ENCODE assay signal across 7 cellular contexts in the genomic region with DNA sequence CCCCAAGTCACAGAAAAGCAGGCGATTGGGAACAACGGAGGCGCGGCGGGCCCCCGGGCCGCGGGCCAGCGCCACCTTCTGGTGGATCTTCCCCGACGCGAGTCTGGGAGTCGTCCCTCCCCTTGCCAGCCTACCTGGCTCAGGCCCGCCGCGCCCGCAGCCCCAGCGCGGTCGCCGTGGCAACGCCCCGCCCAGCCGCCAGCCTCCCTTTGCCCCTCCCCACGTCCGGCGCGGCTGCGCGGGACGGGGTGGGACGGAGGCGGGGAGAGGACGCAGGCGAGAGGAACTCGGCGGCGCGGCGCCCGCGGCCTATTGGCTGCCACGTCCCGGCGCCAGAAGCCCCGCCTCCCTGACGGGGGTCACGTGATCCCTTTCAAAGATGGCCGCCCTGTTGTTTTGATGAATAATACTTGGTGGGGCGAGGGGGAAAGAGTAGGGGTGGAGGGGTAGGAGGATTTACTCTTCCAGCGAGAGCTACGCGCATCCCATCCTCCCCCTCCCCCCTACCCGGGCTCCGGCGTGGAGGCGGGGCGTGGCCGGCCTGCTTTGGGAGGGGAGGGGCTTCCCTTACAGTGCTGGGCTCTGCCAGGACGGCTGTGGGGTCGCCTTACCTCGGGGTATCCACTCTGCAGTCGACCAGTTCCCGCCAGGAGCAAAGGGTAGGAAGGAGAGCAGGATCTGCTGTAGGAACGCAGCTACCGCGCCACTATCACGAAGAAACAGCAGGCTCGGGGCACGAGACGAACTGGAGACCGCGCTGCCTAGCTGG. TPM values are rescaled to one million over a fixed set of nuclear protein-coding genes. Genes with fewer than 3 reads are reported as not detected.
A peak's percentile ranks its signal among the peaks of the same experiment; 100 is the strongest.
DNase-seq lines count a peak whose midpoint lies in the region; ATAC-seq and TF ChIP-seq lines count a peak whose summit lies in the region.

Gene UBE4B, plus strand, starts transcription at position 369 of the 769 bp plus-strand sequence. CDS start 713 bp downstream, outside the sequence.

- no peaks in the 10 kb centered on the region for H4K20me1 ChIP-seq in hepatocyte (ENCODE audit: insufficient read depth, poor library complexity, severe bottlenecking)

- TF ChIP-seq CTCF in astrocyte of the cerebellum (IDR thresholded peaks at IDR 0.05; ENCODE audit: low read depth, low read length, missing control alignments) (peak; percentile 75), hepatocyte (IDR thresholded peaks at IDR 0.05; ENCODE audit: poor library complexity) (peak; percentile 91)

- peak within 1 kb of the TSS; percentile 85 for H2AFZ ChIP-seq in hepatocyte

- H3K27ac ChIP-seq in hepatocyte: peak within 1 kb of the TSS; percentile 87

- H3K36me3 ChIP-seq in hepatocyte (replicated peaks; ENCODE audit: insufficient read depth, low read depth): no peaks in the 10 kb centered on the region

- H3K79me2 ChIP-seq in hepatocyte: peaks cover 41% of the 10 kb centered on the region

- peak within 1 kb of the TSS; percentile 89 for H3K4me2 ChIP-seq in hepatocyte

- in situ Hi-C loops in astrocyte of the cerebellum (cut with HindIII; ENCODE audit: low sequenced_read_pairs): no loop called here

- under 1% methylated on average over 36 of the region's 73 CpGs for WGBS in hepatocyte (ENCODE audit: low lambda C conversion rate, missing lambda C conversion rate)

- peak; percentile 93 for DNase-seq in NCI-H2029 treated with DMSO at 0.1 percent for 48 hours (lab: John Stamatoyannopoulos, UW)
- DNase-seq in T-helper 9 cell: peak; percentile 96
- DNase-seq in astrocyte of the cerebellum (ENCODE audit: low read depth): peak; percentile 94
- DNase-seq in hepatocyte (ENCODE audit: low spot score): peak; percentile 100
- peak; percentile 100 for DNase-seq in retina

- H3K4me1 ChIP-seq in hepatocyte (ENCODE audit: insufficient read depth): peaks cover 4% of the 10 kb centered on the region

- no peaks in the 10 kb centered on the region for H3K27me3 ChIP-seq in hepatocyte

- no peaks in the 10 kb centered on the region for H3K9me2 ChIP-seq in hepatocyte (replicated peaks; ENCODE audit: insufficient read depth)

- H3K4me3 ChIP-seq in astrocyte of the cerebellum (ENCODE audit: low read depth, low read length): peak within 1 kb of the TSS; percentile 85
- H3K4me3 ChIP-seq in hepatocyte: peak within 1 kb of the TSS; percentile 92

- peak; percentile 65 for ATAC-seq in GM18508 (IDR thresholded peaks at IDR 0.05; ENCODE audit: insufficient read depth, unreplicated experiment)
- peak; percentile 95 for ATAC-seq in HG03025 (IDR thresholded peaks at IDR 0.05; ENCODE audit: low FRiP score, unreplicated experiment)

- no peaks in the 10 kb centered on the region for H3K9me3 ChIP-seq in hepatocyte (ENCODE audit: low read depth)

RNA-seq across cellular contexts. Expression of gene UBE4B, which starts in this region (rescaled TPM):
- 32.2 and 41.1 TPM in 2 replicates for total RNA-seq in hepatocyte
- polyA plus RNA-seq in hepatocyte: 18.7 and 23.5 TPM in 2 replicates

Comparison
In these comparisons a context has a peak if more than half of its experiments do, and no peak if none do; other contexts are left out.
1. Peak in every context shown above with its lines: DNase-seq, ATAC-seq, H3K4me3 ChIP-seq and H3K27ac ChIP-seq.